In genomic region chr2:127424598-127425379, GRCh38 we compare ENCODE assay signal across 18 cellular contexts. TPM values are rescaled to one million over a fixed set of nuclear protein-coding genes. Genes with fewer than 3 reads are reported as not detected.
DNase-seq lines count a peak whose midpoint lies in the region; ATAC-seq and TF ChIP-seq lines count a peak whose summit lies in the region.
"Had no signal": no experiment of that assay in that cellular context is flagged by ENCODE, and none has a peak within 500 bp of the region (broad histone marks: within the 10 kb centered on the region; RNA-seq: fewer than 3 reads in every experiment).

No MANE protein-coding gene starts in this region.

- DNase-seq in activated CD4-positive, alpha-beta memory T cell treated with anti-CD3 and anti-CD28 coated beads, Interleukin-2, amount 10 ng/mL, durations not matched to agents 7 days and 5 days: peak; percentile 11
- no peak for DNase-seq in activated CD4-positive, alpha-beta memory T cell treated with anti-CD3 and anti-CD28 coated beads for 36 hours
- no peak for DNase-seq in WTC11 (ENCODE audit: low spot score)
- DNase-seq in fibroblast of mammary gland (ENCODE audit: low read depth): peak; percentile 17
- DNase-seq in testis: peak; percentile 9
- DNase-seq in coronary artery (ENCODE audit: low spot score): no peak
- no peak for DNase-seq in activated naive CD4-positive, alpha-beta T cell treated with Interleukin-2 at 50 U/mL for 16 hours
- no peak for DNase-seq in NCI-H82 treated with DMSO at 0.1 percent for 48 hours (lab: John Stamatoyannopoulos, UW; ENCODE audit: unreplicated experiment)
- DNase-seq: C1 segment of cervical spinal cord, DMS 273 treated with DMSO at 0.1 percent for 48 hours, EL, NCI-H1092, NCI-H1694, NCI-H446, Right ventricle myocardium superior, SK-N-SH had no signal

- H3K27ac ChIP-seq in testis: no peak overlapping the region
- H3K27ac ChIP-seq in coronary artery: no peak overlapping the region
- H3K27ac ChIP-seq: 22Rv1 had no signal

- H3K27me3 Mint-ChIP-seq in activated CD4-positive, alpha-beta memory T cell treated with anti-CD3 and anti-CD28 coated beads, Interleukin-2, amount 10 ng/mL, durations not matched to agents 7 days and 5 days: peaks cover 41% of the 10 kb centered on the region
- H3K27me3 Mint-ChIP-seq in activated CD4-positive, alpha-beta memory T cell treated with anti-CD3 and anti-CD28 coated beads for 36 hours: peaks cover 42% of the 10 kb centered on the region
- H3K27me3 Mint-ChIP-seq in WTC11 (ENCODE audit: low read depth): peaks cover 48% of the 10 kb centered on the region

- POLR2A ChIA-PET in activated CD4-positive, alpha-beta memory T cell treated with anti-CD3 and anti-CD28 coated beads, Interleukin-2, amount 10 ng/mL, durations not matched to agents 7 days and 5 days (lab: Charles Lee): interaction anchor here (0.8 to 1.2 kb wide), 2 partner anchors 8 to 14 kb away, joined by 3 to 4 read pairs; no protein-coding TSS in a partner anchor
- POLR2A ChIA-PET in activated CD4-positive, alpha-beta memory T cell treated with anti-CD3 and anti-CD28 coated beads for 36 hours (lab: Charles Lee): no interaction called here
- POLR2A ChIA-PET in WTC11 (lab: Charles Lee): interaction anchor here (0.5 to 0.8 kb wide), 2 partner anchors 18 to 49 kb away, joined by 3 to 4 read pairs; no protein-coding TSS in a partner anchor

- H3K27me3 ChIP-seq in testis: no peaks in the 10 kb centered on the region

- no peaks in the 10 kb centered on the region for H3K9me3 Mint-ChIP-seq in activated CD4-positive, alpha-beta memory T cell treated with anti-CD3 and anti-CD28 coated beads, Interleukin-2, amount 10 ng/mL, durations not matched to agents 7 days and 5 days
- no peaks in the 10 kb centered on the region for H3K9me3 Mint-ChIP-seq in activated CD4-positive, alpha-beta memory T cell treated with anti-CD3 and anti-CD28 coated beads for 36 hours
- H3K9me3 Mint-ChIP-seq in WTC11: no peaks in the 10 kb centered on the region

- TF ChIP-seq CTCF in WTC11 (IDR thresholded peaks at IDR 0.05): no peak
- no peak for TF ChIP-seq CTCF in fibroblast of mammary gland (conservative IDR thresholded peaks at IDR 0.05; ENCODE audit: control insufficient read depth, insufficient read depth, low read depth, low read length)
- TF ChIP-seq CTCF in testis (IDR thresholded peaks at IDR 0.05): no peak
- TF ChIP-seq CTCF in coronary artery (IDR thresholded peaks at IDR 0.05): no peak

- H3K36me3 ChIP-seq in testis (ENCODE audit: low read depth, missing control alignments): no peaks in the 10 kb centered on the region

- intact Hi-C loops in activated CD4-positive, alpha-beta memory T cell treated with anti-CD3 and anti-CD28 coated beads for 36 hours (cut with micrococcal nuclease): no loop called here
- intact Hi-C loops in testis (cut with DNase I; ENCODE audit: low total_unique reads): no loop called here

- H3K4me3 Mint-ChIP-seq in activated CD4-positive, alpha-beta memory T cell treated with anti-CD3 and anti-CD28 coated beads, Interleukin-2, amount 10 ng/mL, durations not matched to agents 7 days and 5 days: no peak overlapping the region
- no peak overlapping the region for H3K4me3 Mint-ChIP-seq in activated CD4-positive, alpha-beta memory T cell treated with anti-CD3 and anti-CD28 coated beads for 36 hours
- H3K4me3 Mint-ChIP-seq in WTC11: 0 out of 2 replicates have a peak overlapping the region, but pooled peaks have one; percentile 13

- CTCF ChIA-PET in activated CD4-positive, alpha-beta memory T cell treated with anti-CD3 and anti-CD28 coated beads, Interleukin-2, amount 10 ng/mL, durations not matched to agents 7 days and 5 days (lab: Charles Lee): no interaction called here
- CTCF ChIA-PET in activated CD4-positive, alpha-beta memory T cell treated with anti-CD3 and anti-CD28 coated beads for 36 hours (lab: Charles Lee): interaction anchor here (0.8 kb wide), 1 partner anchor 54 kb away, joined by 3 read pairs; no protein-coding TSS in a partner anchor
- CTCF ChIA-PET in WTC11 (lab: Charles Lee): interaction anchor here (1.3 to 3.3 kb wide), 5 partner anchors 9 to 267 kb away, joined by 3 to 23 read pairs (median 10); no protein-coding TSS in a partner anchor

- no peak for ATAC-seq in WTC11

- H3K4me3 ChIP-seq in fibroblast of mammary gland (ENCODE audit: control insufficient read depth, low read depth, low read length) (no peak overlapping the region), testis (no peak overlapping the region), coronary artery (no peak overlapping the region)

- no peaks in the 10 kb centered on the region for H3K36me3 Mint-ChIP-seq in activated CD4-positive, alpha-beta memory T cell treated with anti-CD3 and anti-CD28 coated beads, Interleukin-2, amount 10 ng/mL, durations not matched to agents 7 days and 5 days (ENCODE audit: low read depth)
- no peaks in the 10 kb centered on the region for H3K36me3 Mint-ChIP-seq in activated CD4-positive, alpha-beta memory T cell treated with anti-CD3 and anti-CD28 coated beads for 36 hours
- H3K36me3 Mint-ChIP-seq in WTC11: no peaks in the 10 kb centered on the region

- H3K27ac Mint-ChIP-seq in activated CD4-positive, alpha-beta memory T cell treated with anti-CD3 and anti-CD28 coated beads, Interleukin-2, amount 10 ng/mL, durations not matched to agents 7 days and 5 days: no peak overlapping the region
- no peak overlapping the region for H3K27ac Mint-ChIP-seq in activated CD4-positive, alpha-beta memory T cell treated with anti-CD3 and anti-CD28 coated beads for 36 hours
- H3K27ac Mint-ChIP-seq in WTC11: no peak overlapping the region

- H3K4me1 Mint-ChIP-seq in activated CD4-positive, alpha-beta memory T cell treated with anti-CD3 and anti-CD28 coated beads, Interleukin-2, amount 10 ng/mL, durations not matched to agents 7 days and 5 days: peaks cover 13% of the 10 kb centered on the region
- peaks cover 7% of the 10 kb centered on the region for H3K4me1 Mint-ChIP-seq in activated CD4-positive, alpha-beta memory T cell treated with anti-CD3 and anti-CD28 coated beads for 36 hours (ENCODE audit: low read depth)
- H3K4me1 Mint-ChIP-seq in WTC11: peaks cover 15% of the 10 kb centered on the region

- no peaks in the 10 kb centered on the region for H3K9me3 ChIP-seq in testis
- H3K9me3 ChIP-seq: SK-N-SH had no signal

- peaks cover 8% of the 10 kb centered on the region for H3K4me1 ChIP-seq in testis

- no peak for TF ChIP-seq POLR2A in testis (IDR thresholded peaks at IDR 0.05)

- WGBS in testis, 2 donors: 82 to 93% methylated on average over 8 to 10 of the region's 10 CpGs

TF ChIP-seq in WTC11, 78 proteins besides CTCF, POLR2A, EP300 and RAD21 (continues in another document):
- TF ChIP-seq ZNF263 (CRISPR knock-in tag; IDR thresholded peaks at IDR 0.05; ENCODE audit: low read depth) (no peak), RELA (CRISPR knock-in tag; IDR thresholded peaks at IDR 0.05; ENCODE audit: borderline replicate concordance) (no peak), PRDM15 (CRISPR knock-in tag; IDR thresholded peaks at IDR 0.05) (no peak)
- TF ChIP-seq, protein P1, sequence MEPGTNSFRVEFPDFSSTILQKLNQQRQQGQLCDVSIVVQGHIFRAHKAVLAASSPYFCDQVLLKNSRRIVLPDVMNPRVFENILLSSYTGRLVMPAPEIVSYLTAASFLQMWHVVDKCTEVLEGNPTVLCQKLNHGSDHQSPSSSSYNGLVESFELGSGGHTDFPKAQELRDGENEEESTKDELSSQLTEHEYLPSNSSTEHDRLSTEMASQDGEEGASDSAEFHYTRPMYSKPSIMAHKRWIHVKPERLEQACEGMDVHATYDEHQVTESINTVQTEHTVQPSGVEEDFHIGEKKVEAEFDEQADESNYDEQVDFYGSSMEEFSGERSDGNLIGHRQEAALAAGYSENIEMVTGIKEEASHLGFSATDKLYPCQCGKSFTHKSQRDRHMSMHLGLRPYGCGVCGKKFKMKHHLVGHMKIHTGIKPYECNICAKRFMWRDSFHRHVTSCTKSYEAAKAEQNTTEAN (CRISPR knock-in tag; IDR thresholded peaks at IDR 0.05): no peak

RNA-seq across cellular contexts. Expression of gene PROC, which starts 6.6 kb away (rescaled TPM):
- not detected for total RNA-seq in activated CD4-positive, alpha-beta memory T cell treated with anti-CD3 and anti-CD28 coated beads, Interleukin-2, amount 10 ng/mL, durations not matched to agents 7 days and 5 days
- not detected for total RNA-seq in activated CD4-positive, alpha-beta memory T cell treated with anti-CD3 and anti-CD28 coated beads for 36 hours
- total RNA-seq in WTC11 (2021) (0.30 to 0.59 TPM (median 0.39 TPM) in 3 replicates), testis (under 1 TPM in 1 of 2 donors, not detected in 1; 0.63 TPM)
- not detected for polyA plus RNA-seq in testis (ENCODE audit: insufficient read depth, low read depth, low replicate concordance)
- total RNA-seq: HT1080, Right ventricle myocardium superior had no signal

RNA-seq across cellular contexts. Expression of gene MAP3K2, which starts 37.0 kb away (rescaled TPM):
- 10 to 100 TPM; 56.2 to 59.6 TPM for total RNA-seq in activated CD4-positive, alpha-beta memory T cell treated with anti-CD3 and anti-CD28 coated beads, Interleukin-2, amount 10 ng/mL, durations not matched to agents 7 days and 5 days
- 10 to 100 TPM; 33.4 to 34.9 TPM for total RNA-seq in activated CD4-positive, alpha-beta memory T cell treated with anti-CD3 and anti-CD28 coated beads for 36 hours
- total RNA-seq in WTC11 (2021) (26.9 to 31.7 TPM (median 31.3 TPM) in 3 replicates), testis (10 to 100 TPM; 74.0 to 74.5 TPM)
- 16.3 TPM for polyA plus RNA-seq in testis (ENCODE audit: insufficient read depth, low read depth, low replicate concordance)

Comparison
In these comparisons a context has a peak if more than half of its experiments do, and no peak if none do; other contexts are left out.
1. DNase-seq: peak in activated CD4-positive, alpha-beta memory T cell treated with anti-CD3 and anti-CD28 coated beads, Interleukin-2, amount 10 ng/mL, durations not matched to agents 7 days and 5 days (single experiment), fibroblast of mammary gland (single experiment) and testis (single experiment); none in activated CD4-positive, alpha-beta memory T cell treated with anti-CD3 and anti-CD28 coated beads for 36 hours (single experiment), WTC11 (single experiment), coronary artery (single experiment), activated naive CD4-positive, alpha-beta T cell treated with Interleukin-2 at 50 U/mL for 16 hours (single experiment) and NCI-H82 treated with DMSO at 0.1 percent for 48 hours (single experiment).